ENCODE assay signal across 8 cellular contexts in genomic region chr14:68695326-68695768, GRCh38.
A peak's percentile ranks its signal among the peaks of the same experiment; 100 is the strongest.
DNase-seq lines count a peak whose midpoint lies in the region; ATAC-seq and TF ChIP-seq lines count a peak whose summit lies in the region.

No MANE protein-coding gene starts in this region.

- peak overlapping the region in 1 of 2 experiments; percentile 90 for H3K4ac ChIP-seq in mesenchymal stem cell (ENCODE audit: low read depth in 1 of 2, low read length in 2 of 2)

- H3K27me3 ChIP-seq in adipocyte (replicated peaks; ENCODE audit: control insufficient read depth, insufficient read depth, low read length) (no peaks in the 10 kb centered on the region), mesenchymal stem cell (ENCODE audit: control insufficient read depth in 1 of 2, insufficient read depth in 1 of 2, low read length in 2 of 2) (no peaks in the 10 kb centered on the region)

- H2AFZ ChIP-seq in mesenchymal stem cell (ENCODE audit: low read depth, low read length) = no peak overlapping the region

- H3K36me3 ChIP-seq in adipocyte (ENCODE audit: control insufficient read depth, insufficient read depth, low read length, severe bottlenecking) = no peaks in the 10 kb centered on the region
- H3K36me3 ChIP-seq in mesenchymal stem cell (ENCODE audit: control insufficient read depth in 1 of 2, insufficient read depth in 2 of 2, low read depth in 1 of 2, low read length in 2 of 2) = no peaks in the 10 kb centered on the region

- peaks cover 52% of the 10 kb centered on the region for H3K4me1 ChIP-seq in adipocyte (ENCODE audit: control insufficient read depth, insufficient read depth, low read length)
- peaks cover 27% of the 10 kb centered on the region for H3K4me1 ChIP-seq in mesenchymal stem cell (ENCODE audit: control insufficient read depth, insufficient read depth, low read depth, low read length)

- H3K23ac ChIP-seq in mesenchymal stem cell (ENCODE audit: low read length in 2 of 2) = peak overlapping the region in 1 of 2 experiments; percentile 16

- peak overlapping the region; percentile 16 for H4K91ac ChIP-seq in mesenchymal stem cell (ENCODE audit: low read length)

- peak overlapping the region; percentile 62 for H4K8ac ChIP-seq in mesenchymal stem cell (ENCODE audit: low read length)

- H3K27ac ChIP-seq in mesenchymal stem cell (ENCODE audit: low read length, poor library complexity, severe bottlenecking) = peak overlapping the region; percentile 88

- peak overlapping the region; percentile 27 to 75 for H2BK12ac ChIP-seq in mesenchymal stem cell (ENCODE audit: low read length in 2 of 2)

- CTCF ChIA-PET in HEK293T (lab: Yijun Ruan, JAX) = no interaction called here

- 3% methylated on average over 6 of the region's 7 CpGs for WGBS in mesenchymal stem cell

- peak overlapping the region in 1 of 2 experiments; percentile 89 for H3K18ac ChIP-seq in mesenchymal stem cell (ENCODE audit: low read depth in 1 of 2, low read length in 2 of 2)

- H3K4me3 ChIP-seq in adipocyte (ENCODE audit: low read length) = no peak overlapping the region
- no peak overlapping the region for H3K4me3 ChIP-seq in mesenchymal stem cell (ENCODE audit: insufficient read depth in 1 of 2, low read depth in 1 of 2, low read length in 2 of 2)

- peak; percentile 100 for DNase-seq in ELR (ENCODE audit: low read depth)
- DNase-seq in GM20000 (ENCODE audit: low spot score) = peak; percentile 88
- DNase-seq in adipocyte (ENCODE audit: low read depth) = peak; percentile 93
- peak; percentile 98 for DNase-seq in mesenchymal stem cell
- DNase-seq in COR-L47 (lab: John Stamatoyannopoulos, UW) = no peak
- DNase-seq in NCI-H1417 (lab: John Stamatoyannopoulos, UW) = no peak
- DNase-seq in HEK293T (ENCODE audit: extremely low spot score) = no peak

- no peaks in the 10 kb centered on the region for H3K79me1 ChIP-seq in mesenchymal stem cell (replicated peaks; ENCODE audit: low read length, poor library complexity, severe bottlenecking)

- no peak for TF ChIP-seq CTCF in GM20000 (IDR thresholded peaks at IDR 0.05; ENCODE audit: extremely low read depth, missing control alignments)

- H3K14ac ChIP-seq in mesenchymal stem cell (ENCODE audit: low read length in 2 of 2) = no peak overlapping the region

- peak overlapping the region; percentile 87 for H2BK15ac ChIP-seq in mesenchymal stem cell (ENCODE audit: low read depth, poor library complexity, severe bottlenecking)

- no peak overlapping the region for H3K4me2 ChIP-seq in mesenchymal stem cell (ENCODE audit: low read length, poor library complexity, severe bottlenecking)

- ATAC-seq in HG03469 (IDR thresholded peaks at IDR 0.05; ENCODE audit: unreplicated experiment) = peak; percentile 85

- H2BK5ac ChIP-seq in mesenchymal stem cell (ENCODE audit: low read depth, low read length, poor library complexity, severe bottlenecking) = no peak overlapping the region

- no peak overlapping the region for H2AK5ac ChIP-seq in mesenchymal stem cell (ENCODE audit: low read length, severe bottlenecking)

- H3K9me3 ChIP-seq in adipocyte (ENCODE audit: control insufficient read depth, low read length) = no peaks in the 10 kb centered on the region
- no peaks in the 10 kb centered on the region for H3K9me3 ChIP-seq in mesenchymal stem cell (ENCODE audit: control insufficient read depth, low read length)

- H3K9ac ChIP-seq in adipocyte (ENCODE audit: low read length) (peak overlapping the region; percentile 14), mesenchymal stem cell (ENCODE audit: low read length) (peak overlapping the region; percentile 72)

- peak overlapping the region; percentile 55 for H2BK120ac ChIP-seq in mesenchymal stem cell (ENCODE audit: low read depth, low read length)

- POLR2A ChIA-PET in HEK293T (lab: Yijun Ruan, JAX) = no interaction called here

TF ChIP-seq in HEK293T, 16 proteins besides CTCF, POLR2A, EP300 and RAD21:
- no peak for TF ChIP-seq LEF1 (IDR thresholded peaks at IDR 0.05; ENCODE audit: borderline replicate concordance)
- TF ChIP-seq CTBP1 (IDR thresholded peaks at IDR 0.05; ENCODE audit: borderline replicate concordance) = no peak
- TF ChIP-seq HDGF (IDR thresholded peaks at IDR 0.05; ENCODE audit: borderline replicate concordance) = no peak
- no peak for TF ChIP-seq SP1 (IDR thresholded peaks at IDR 0.05)

Comparison
In these comparisons a context has a peak if more than half of its experiments do, and no peak if none do; other contexts are left out.
1. DNase-seq: peak in ELR (single experiment), GM20000 (single experiment), adipocyte (single experiment) and mesenchymal stem cell (single experiment); none in COR-L47 (single experiment), NCI-H1417 (0 of 3) and HEK293T (single experiment).